2 cellular contexts compared by ENCODE assay signal in genomic region chr1:10108948-10109347, GRCh38.
TF ChIP-seq lines count a peak whose summit lies in the region.

No MANE protein-coding gene starts in this region.

TF ChIP-seq in IMR-90, 13 proteins besides CTCF, POLR2A, EP300 and RAD21 (continued from another document):
- TF ChIP-seq MAZ (IDR thresholded peaks at IDR 0.05; ENCODE audit: borderline replicate concordance, low read depth, low read length) (no peak), ELK1 (IDR thresholded peaks at IDR 0.05; ENCODE audit: borderline replicate concordance, low read depth, low read length) (no peak), MAFK (IDR thresholded peaks at IDR 0.05; ENCODE audit: low read depth, low read length) (no peak), SMC3 (IDR thresholded peaks at IDR 0.05; ENCODE audit: low read depth, low read length) (no peak)

TF ChIP-seq in endothelial cell of umbilical vein, 7 proteins besides CTCF, POLR2A, EP300 and RAD21 (continued from another document):
- TF ChIP-seq MAX (IDR thresholded peaks at IDR 0.05; ENCODE audit: insufficient read depth, insufficient read length) = no peak
- no peak for TF ChIP-seq MYC (IDR thresholded peaks at IDR 0.05; ENCODE audit: low read depth, low read length)
- no peak for TF ChIP-seq EZH2 (IDR thresholded peaks at IDR 0.05; ENCODE audit: borderline replicate concordance, low read depth, low read length, severe bottlenecking)
- TF ChIP-seq JUN (IDR thresholded peaks at IDR 0.05; ENCODE audit: borderline replicate concordance, insufficient read depth, insufficient read length, low read depth) = no peak
- TF ChIP-seq FOS (IDR thresholded peaks at IDR 0.05; ENCODE audit: borderline replicate concordance, insufficient read depth, low read length) = no peak
- TF ChIP-seq GATA2 (IDR thresholded peaks at IDR 0.05; ENCODE audit: insufficient read depth, insufficient read length, low read depth, low read length) = no peak
